In genomic region chr16:51876934-51877333, GRCh38 we compare ENCODE assay signal across 21 cellular contexts.
DNase-seq lines count a peak whose midpoint lies in the region; ATAC-seq and TF ChIP-seq lines count a peak whose summit lies in the region.
"Had no signal": no experiment of that assay in that cellular context is flagged by ENCODE, and none has a peak within 500 bp of the region (broad histone marks: within the 10 kb centered on the region; RNA-seq: fewer than 3 reads in every experiment).

No MANE protein-coding gene starts in this region.

- no peak overlapping the region for H4K91ac ChIP-seq in neuronal stem cell (ENCODE audit: low read depth, low read length, poor library complexity)

- H3K9me3 Mint-ChIP-seq in WTC11, result peaks cover 5% of the 10 kb centered on the region; the same call in 1 of the 2 replicates
- H3K9me3 Mint-ChIP-seq: HFFc6 had no signal

- no peak overlapping the region for H3K4ac ChIP-seq in neuronal stem cell (ENCODE audit: low read length)

- H3K23ac ChIP-seq in neuronal stem cell (ENCODE audit: low read depth, low read length, poor library complexity), result no peak overlapping the region

- H4K8ac ChIP-seq in neuronal stem cell (ENCODE audit: low read depth, low read length), result no peak overlapping the region

- H3K4me3 ChIP-seq in AG10803 (ENCODE audit: low read length) (no peak overlapping the region), MG63 (no peak overlapping the region), retinal pigment epithelial cell (ENCODE audit: low read length) (no peak overlapping the region), neuronal stem cell (ENCODE audit: low read length in 2 of 2) (no peak overlapping the region), suprapubic skin (no peak overlapping the region)
- H3K4me3 ChIP-seq: K562 had no signal

- H3K18ac ChIP-seq in neuronal stem cell (ENCODE audit: low read length), result no peak overlapping the region

- no peak overlapping the region for H2AFZ ChIP-seq in neuronal stem cell (ENCODE audit: low read length)

- POLR2A ChIA-PET in WTC11 (lab: Charles Lee), result no interaction called here

- H2BK5ac ChIP-seq in neuronal stem cell (ENCODE audit: low read length), result no peak overlapping the region

- ATAC-seq in WTC11, result no peak
- ATAC-seq: K562 had no signal

- no peak overlapping the region for H2BK12ac ChIP-seq in neuronal stem cell (ENCODE audit: low read length)

- no peaks in the 10 kb centered on the region for H3K36me3 Mint-ChIP-seq in WTC11

- no peak for TF ChIP-seq CTCF in AG10803 (conservative IDR thresholded peaks at IDR 0.05; ENCODE audit: low read length)
- TF ChIP-seq CTCF in retinal pigment epithelial cell (conservative IDR thresholded peaks at IDR 0.05; ENCODE audit: low read depth, low read length), result no peak
- no peak for TF ChIP-seq CTCF in WTC11 (IDR thresholded peaks at IDR 0.05)
- TF ChIP-seq CTCF in suprapubic skin (IDR thresholded peaks at IDR 0.05), result no peak

- H3K27ac Mint-ChIP-seq in WTC11, result no peak overlapping the region
- H3K27ac Mint-ChIP-seq: HFFc6 had no signal

- H3K27me3 ChIP-seq in MG63 (no peaks in the 10 kb centered on the region), neuronal stem cell (ENCODE audit: control insufficient read depth in 3 of 3, insufficient read depth in 3 of 3, low read depth in 1 of 3, low read length in 3 of 3) (no peaks in the 10 kb centered on the region), suprapubic skin (no peaks in the 10 kb centered on the region)
- H3K27me3 ChIP-seq: BE2C had no signal

- H3K14ac ChIP-seq in neuronal stem cell (ENCODE audit: low read length), result no peak overlapping the region

- H3K36me3 ChIP-seq in MG63 (no peaks in the 10 kb centered on the region), neuronal stem cell (replicated peaks in 1 of 2; ENCODE audit: control insufficient read depth in 2 of 2, insufficient read depth in 2 of 2, low read length in 2 of 2) (no peaks in the 10 kb centered on the region), suprapubic skin (no peaks in the 10 kb centered on the region)
- H3K36me3 ChIP-seq: BE2C had no signal

- H3K4me1 Mint-ChIP-seq in WTC11, result peaks cover 48% of the 10 kb centered on the region

- H3K4me2 ChIP-seq in neuronal stem cell (ENCODE audit: insufficient read depth, low read length, poor library complexity, severe bottlenecking), result no peak overlapping the region

- TF ChIP-seq POLR2A in suprapubic skin (IDR thresholded peaks at IDR 0.05), result no peak

- H3K27ac ChIP-seq in neuronal stem cell (replicated peaks; ENCODE audit: low read length), result no peak overlapping the region
- H3K27ac ChIP-seq in suprapubic skin, result no peak overlapping the region
- H3K27ac ChIP-seq: RWPE1 had no signal

- no peak overlapping the region for H2AK5ac ChIP-seq in neuronal stem cell (ENCODE audit: low read depth, low read length)

- DNase-seq in AG10803 (ENCODE audit: low read depth) (peak; percentile 33), MG63 (peak; percentile 76), fibroblast of peridontal ligament (ENCODE audit: extremely low read depth) (peak; percentile 7), retinal pigment epithelial cell (ENCODE audit: low read depth) (peak; percentile 46), neuronal stem cell (ENCODE audit: low spot score) (no peak), WTC11 (ENCODE audit: low spot score) (no peak), suprapubic skin (ENCODE audit: low spot score in 2 of 2) (no peak)
- DNase-seq in activated naive CD4-positive, alpha-beta T cell (lab: John Stamatoyannopoulos, UW), result no peak
- DNase-seq: BE2C; DMS79; HFFc6; NCI-H1092 treated with DMSO at 0.1 percent for 48 hours; NCI-H146; NCI-H2029 treated with DMSO at 0.1 percent for 48 hours; NCI-H226; NCI-H510A treated with DMSO at 0.1 percent for 48 hours; NCI-H748 treated with DMSO at 0.1 percent for 48 hours; NK-92 treated with Interleukin-12 subunit alpha and Interleukin-12 subunit beta, amount 100 ng/mL, for 24 hours; SIG-M5 had no signal

- CTCF ChIA-PET in WTC11 (lab: Charles Lee), result no interaction called here

- WGBS in neuronal stem cell (ENCODE audit: extremely low coverage in 2 of 2, insufficient read length in 2 of 2, insufficient replicate concordance in 1 of 2), 2 donors, result no CpG with 5 or more reads among the region's 3 CpGs
- WGBS in suprapubic skin, result 50% methylated on average over 3 of the region's 3 CpGs

- H2BK120ac ChIP-seq in neuronal stem cell (ENCODE audit: low read depth, low read length), result no peak overlapping the region

- H3K27me3 Mint-ChIP-seq in WTC11 (ENCODE audit: low read depth), result no peaks in the 10 kb centered on the region

- H3K4me1 ChIP-seq in neuronal stem cell (ENCODE audit: control insufficient read depth in 2 of 2, insufficient read depth in 1 of 2, low read depth in 1 of 2, low read length in 2 of 2) (peaks cover 0 to 1% of the 10 kb centered on the region in 2 donors), suprapubic skin (no peaks in the 10 kb centered on the region)
- H3K4me1 ChIP-seq: BE2C had no signal

- no peak overlapping the region for H2BK15ac ChIP-seq in neuronal stem cell (ENCODE audit: low read length)

- H3K9me3 ChIP-seq in MG63 (no peaks in the 10 kb centered on the region), neuronal stem cell (replicated peaks in 1 of 2; ENCODE audit: control insufficient read depth in 2 of 2, insufficient read depth in 1 of 2, low read depth in 1 of 2, low read length in 2 of 2) (no peaks in the 10 kb centered on the region), suprapubic skin (no peaks in the 10 kb centered on the region)
- H3K9me3 ChIP-seq: BE2C had no signal

- no peaks in the 10 kb centered on the region for H3K79me1 ChIP-seq in neuronal stem cell (ENCODE audit: low read depth, low read length)

- TF ChIP-seq EP300 in suprapubic skin (IDR thresholded peaks at IDR 0.05), result no peak

- H3K4me3 Mint-ChIP-seq in WTC11, result no peak overlapping the region
- H3K4me3 Mint-ChIP-seq: HFFc6 had no signal

- H3K9ac ChIP-seq in neuronal stem cell (ENCODE audit: low read depth, low read length, poor library complexity), result no peak overlapping the region

TF ChIP-seq in WTC11, 78 proteins besides CTCF, POLR2A, EP300 and RAD21:
- no peak for TF ChIP-seq MAX (CRISPR knock-in tag; IDR thresholded peaks at IDR 0.05)
- TF ChIP-seq, protein P1, sequence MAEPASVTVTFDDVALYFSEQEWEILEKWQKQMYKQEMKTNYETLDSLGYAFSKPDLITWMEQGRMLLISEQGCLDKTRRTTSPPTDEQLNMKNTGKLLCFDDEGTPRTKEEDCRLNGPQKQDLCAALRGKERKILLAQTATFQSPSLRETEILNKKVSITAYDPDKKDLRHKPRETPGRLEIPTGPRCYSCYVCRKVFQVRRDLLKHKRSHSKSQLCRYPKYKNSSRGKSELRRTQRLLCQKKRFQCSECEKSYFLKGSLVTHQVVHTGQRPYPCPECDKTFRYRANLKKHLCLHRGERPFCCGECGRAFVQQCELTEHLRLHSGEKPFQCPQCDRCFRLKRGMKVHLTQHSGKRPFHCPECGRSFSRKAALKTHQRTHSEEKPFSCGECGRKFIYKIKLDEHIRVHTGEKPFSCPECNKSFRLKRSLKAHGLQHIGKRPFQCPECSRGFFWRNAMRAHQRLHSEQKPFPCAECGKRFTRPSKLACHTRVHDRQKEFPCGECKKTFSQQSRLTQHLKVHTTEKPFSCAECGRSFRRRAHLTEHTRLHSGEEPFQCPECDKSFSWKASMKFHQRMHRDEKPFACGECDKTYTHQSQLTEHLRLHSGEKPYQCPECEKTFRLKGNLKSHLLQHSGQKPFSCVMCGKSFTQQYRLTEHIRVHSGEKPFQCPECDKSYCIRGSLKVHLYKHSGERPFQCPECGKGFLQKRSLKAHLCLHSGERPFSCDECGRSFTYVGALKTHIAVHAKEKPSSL (CRISPR knock-in tag; conservative IDR thresholded peaks at IDR 0.05), result no peak
- no peak for TF ChIP-seq IRF2 (CRISPR knock-in tag; IDR thresholded peaks at IDR 0.05; ENCODE audit: borderline replicate concordance, low read depth)
- no peak for TF ChIP-seq ZNF396 (CRISPR knock-in tag; IDR thresholded peaks at IDR 0.05; ENCODE audit: borderline replicate concordance)
- TF ChIP-seq NFE2L1 (CRISPR knock-in tag; IDR thresholded peaks at IDR 0.05), result no peak
- TF ChIP-seq ETV6 (CRISPR knock-in tag; IDR thresholded peaks at IDR 0.05), result no peak
- TF ChIP-seq IRF1 (CRISPR knock-in tag; IDR thresholded peaks at IDR 0.05), result no peak
- no peak for TF ChIP-seq TP53 (CRISPR knock-in tag; IDR thresholded peaks at IDR 0.05)
- TF ChIP-seq TCF7 (CRISPR knock-in tag; IDR thresholded peaks at IDR 0.05; ENCODE audit: low read depth), result no peak
- no peak for TF ChIP-seq ATF2 (CRISPR knock-in tag; IDR thresholded peaks at IDR 0.05; ENCODE audit: borderline replicate concordance, low read depth)
- no peak for TF ChIP-seq GRHL2 (CRISPR knock-in tag; IDR thresholded peaks at IDR 0.05; ENCODE audit: insufficient replicate concordance, severe bottlenecking)
- TF ChIP-seq TEAD1 (CRISPR knock-in tag; IDR thresholded peaks at IDR 0.05), result no peak
TF ChIP-seq in WTC11: peak in this region for 0.

Comparison
In these comparisons a context has a peak if more than half of its experiments do, and no peak if none do; other contexts are left out.
1. DNase-seq: peak in AG10803 (single experiment), MG63 (single experiment), fibroblast of peridontal ligament (single experiment) and retinal pigment epithelial cell (single experiment); none in neuronal stem cell (single experiment), WTC11 (single experiment), activated naive CD4-positive, alpha-beta T cell (0 of 4) and suprapubic skin (0 of 2).